ENCODE assay signal across 8 cellular contexts in the genomic region with DNA sequence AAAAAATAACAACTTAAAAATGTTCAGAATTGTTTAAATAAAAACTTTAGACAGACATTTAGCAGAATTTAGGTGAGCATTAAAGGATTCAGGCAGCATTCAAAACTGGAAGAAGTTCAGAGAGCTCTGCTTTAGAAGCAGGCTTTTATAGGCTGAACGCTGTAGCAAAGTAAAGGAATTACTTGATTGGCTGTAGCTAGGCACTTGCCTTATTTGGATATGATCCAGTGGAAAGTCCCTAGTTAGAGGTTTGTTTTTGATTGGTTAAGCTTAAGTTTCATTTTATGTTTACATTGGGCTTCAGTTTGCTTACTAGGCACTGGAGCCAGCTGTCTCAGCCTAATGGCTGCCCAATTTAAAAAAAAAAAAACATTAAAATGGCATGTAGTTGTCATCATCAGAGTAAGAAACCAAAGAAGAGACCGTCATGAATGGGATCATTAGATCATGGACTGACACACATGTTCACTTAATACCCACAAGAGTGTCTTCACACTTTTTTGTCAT.
DNase-seq lines count a peak whose midpoint lies in the region; ATAC-seq lines count a peak whose summit lies in the region.

No MANE protein-coding gene starts in this region.

- intact Hi-C loops in activated naive CD4-positive, alpha-beta T cell treated with anti-CD3 and anti-CD28 coated beads for 36 hours (cut with micrococcal nuclease): loop anchor here (1.0 to 2.0 kb wide), 3 partner anchors 97 to 256 kb away; a partner anchor contains a TSS
- intact Hi-C loops in left ventricle myocardium superior (cut with micrococcal nuclease): no loop called here

- no peaks in the 10 kb centered on the region for H3K27me3 Mint-ChIP-seq in activated naive CD4-positive, alpha-beta T cell treated with anti-CD3 and anti-CD28 coated beads for 36 hours (ENCODE audit: low read depth)

- H3K4me3 Mint-ChIP-seq in activated naive CD4-positive, alpha-beta T cell treated with anti-CD3 and anti-CD28 coated beads for 36 hours: peak overlapping the region; percentile 21

- H3K36me3 Mint-ChIP-seq in activated naive CD4-positive, alpha-beta T cell treated with anti-CD3 and anti-CD28 coated beads for 36 hours (ENCODE audit: low read depth): peaks cover 7% of the 10 kb centered on the region

- peaks cover 30% of the 10 kb centered on the region for H3K4me1 Mint-ChIP-seq in activated naive CD4-positive, alpha-beta T cell treated with anti-CD3 and anti-CD28 coated beads for 36 hours (ENCODE audit: low read depth)

- CTCF ChIA-PET in activated naive CD4-positive, alpha-beta T cell treated with anti-CD3 and anti-CD28 coated beads for 36 hours (lab: Charles Lee): interaction anchor here (1.0 kb wide), 1 partner anchor 114 kb away, joined by 3 read pairs; no protein-coding TSS in a partner anchor

- H3K9me3 Mint-ChIP-seq in activated naive CD4-positive, alpha-beta T cell treated with anti-CD3 and anti-CD28 coated beads for 36 hours: no peaks in the 10 kb centered on the region

- DNase-seq in EL (peak; percentile 91), NCI-H526 treated with DMSO at 0.1 percent for 48 hours (lab: John Stamatoyannopoulos, UW) (peak; percentile 79), left ventricle myocardium superior (no peak), smooth muscle cell of the brain vasculature (ENCODE audit: low read depth, low spot score) (peak; percentile 87), putamen (ENCODE audit: low spot score) (no peak)
- DNase-seq in activated naive CD4-positive, alpha-beta T cell treated with anti-CD3 and anti-CD28 coated beads for 36 hours: peak; percentile 46

- peak; percentile 79 for ATAC-seq in GM19468 (IDR thresholded peaks at IDR 0.05; ENCODE audit: extremely low read depth, unreplicated experiment)
- peak; percentile 88 for ATAC-seq in HG03558 (IDR thresholded peaks at IDR 0.05; ENCODE audit: extremely low read depth, unreplicated experiment)
- peak; percentile 64 for ATAC-seq in left ventricle myocardium superior

- H3K27ac Mint-ChIP-seq in activated naive CD4-positive, alpha-beta T cell treated with anti-CD3 and anti-CD28 coated beads for 36 hours: peak overlapping the region; percentile 90

Comparison
In these comparisons a context has a peak if more than half of its experiments do, and no peak if none do; other contexts are left out.
1. DNase-seq: peak in EL (single experiment), NCI-H526 treated with DMSO at 0.1 percent for 48 hours (single experiment), activated naive CD4-positive, alpha-beta T cell treated with anti-CD3 and anti-CD28 coated beads for 36 hours (single experiment) and smooth muscle cell of the brain vasculature (single experiment); none in left ventricle myocardium superior (single experiment) and putamen (single experiment).
2. Peak in every context shown above with its lines, with median percentiles within 50 percentile points of each other: ATAC-seq.